8 cellular contexts compared by ENCODE assay signal in the genomic region with DNA sequence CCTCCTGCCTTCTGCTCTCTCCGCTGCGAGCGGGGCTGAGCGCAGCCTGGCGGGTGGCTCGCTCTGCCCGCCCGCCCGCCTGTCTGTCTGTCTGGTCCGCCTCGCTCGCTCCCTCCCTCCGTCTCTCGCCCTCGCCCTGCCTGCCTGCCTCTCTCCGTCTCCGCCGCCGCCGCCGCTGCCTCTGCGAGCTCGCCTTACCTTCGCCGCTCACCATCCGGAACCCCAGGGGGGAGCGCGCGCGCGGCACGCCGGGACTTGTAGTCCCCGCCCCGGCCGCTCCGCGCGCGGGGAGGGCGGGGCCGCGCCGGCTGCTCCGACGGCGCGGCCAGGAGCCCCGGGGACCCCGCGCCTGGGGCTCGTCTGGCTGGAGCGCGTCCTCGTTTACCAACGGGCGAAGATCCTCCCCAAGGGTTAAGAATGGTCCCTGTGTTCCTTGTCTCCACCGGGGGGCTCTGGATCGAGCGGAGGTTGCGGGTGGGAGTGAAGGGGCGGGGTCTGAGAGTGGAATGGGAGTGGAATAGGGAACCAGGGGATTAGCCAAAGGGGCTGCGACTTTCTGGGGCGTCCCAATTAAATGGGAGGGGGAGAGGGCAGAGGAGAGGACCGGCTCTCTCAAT. TPM values are rescaled to one million over a fixed set of nuclear protein-coding genes. Genes with fewer than 3 reads are reported as not detected.
A peak's percentile ranks its signal among the peaks of the same experiment; 100 is the strongest.
DNase-seq lines count a peak whose midpoint lies in the region; ATAC-seq, FAIRE-seq and TF ChIP-seq lines count a peak whose summit lies in the region.

A gene with protein sequence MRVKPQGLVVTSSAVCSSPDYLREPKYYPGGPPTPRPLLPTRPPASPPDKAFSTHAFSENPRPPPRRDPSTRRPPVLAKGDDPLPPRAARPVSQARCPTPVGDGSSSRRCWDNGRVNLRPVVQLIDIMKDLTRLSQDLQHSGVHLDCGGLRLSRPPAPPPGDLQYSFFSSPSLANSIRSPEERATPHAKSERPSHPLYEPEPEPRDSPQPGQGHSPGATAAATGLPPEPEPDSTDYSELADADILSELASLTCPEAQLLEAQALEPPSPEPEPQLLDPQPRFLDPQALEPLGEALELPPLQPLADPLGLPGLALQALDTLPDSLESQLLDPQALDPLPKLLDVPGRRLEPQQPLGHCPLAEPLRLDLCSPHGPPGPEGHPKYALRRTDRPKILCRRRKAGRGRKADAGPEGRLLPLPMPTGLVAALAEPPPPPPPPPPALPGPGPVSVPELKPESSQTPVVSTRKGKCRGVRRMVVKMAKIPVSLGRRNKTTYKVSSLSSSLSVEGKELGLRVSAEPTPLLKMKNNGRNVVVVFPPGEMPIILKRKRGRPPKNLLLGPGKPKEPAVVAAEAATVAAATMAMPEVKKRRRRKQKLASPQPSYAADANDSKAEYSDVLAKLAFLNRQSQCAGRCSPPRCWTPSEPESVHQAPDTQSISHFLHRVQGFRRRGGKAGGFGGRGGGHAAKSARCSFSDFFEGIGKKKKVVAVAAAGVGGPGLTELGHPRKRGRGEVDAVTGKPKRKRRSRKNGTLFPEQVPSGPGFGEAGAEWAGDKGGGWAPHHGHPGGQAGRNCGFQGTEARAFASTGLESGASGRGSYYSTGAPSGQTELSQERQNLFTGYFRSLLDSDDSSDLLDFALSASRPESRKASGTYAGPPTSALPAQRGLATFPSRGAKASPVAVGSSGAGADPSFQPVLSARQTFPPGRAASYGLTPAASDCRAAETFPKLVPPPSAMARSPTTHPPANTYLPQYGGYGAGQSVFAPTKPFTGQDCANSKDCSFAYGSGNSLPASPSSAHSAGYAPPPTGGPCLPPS (N-terminal part only) (minus strand): TSS at position 183 of the 617 bp plus-strand sequence. CDS start 52,029 bp downstream, outside the sequence.

- peak within 1 kb of the TSS; percentile 89 for H3K4me3 ChIP-seq in coronary artery

- peak; percentile 55 for ATAC-seq in HG03432 (IDR thresholded peaks at IDR 0.05; ENCODE audit: unreplicated experiment)
- ATAC-seq in left lobe of liver, result peak; percentile 75
- no peak for ATAC-seq in GM21367 (IDR thresholded peaks at IDR 0.05; ENCODE audit: unreplicated experiment)

- H3K27ac ChIP-seq in coronary artery, result peak within 1 kb of the TSS; percentile 95 to 98

- peak; percentile 70 for FAIRE-seq in GM18507 (lab: Jason Lieb, UNC)

- DNase-seq in GM18507 (ENCODE audit: extremely low spot score, insufficient read length, low read depth) (peak; percentile 80), NCI-H748 treated with DMSO at 0.1 percent for 48 hours (lab: John Stamatoyannopoulos, UW) (peak; percentile 54), coronary artery (ENCODE audit: low spot score) (peak; percentile 94), left lobe of liver (ENCODE audit: low spot score) (peak; percentile 91)
- DNase-seq in activated CD4-positive, alpha-beta T cell treated with anti-CD3 and anti-CD28 coated beads, Interleukin-2, amount 50 U/mL, for 1 hour, result peak; percentile 92
- DNase-seq in stimulated activated CD4-positive, alpha-beta T cell treated with anti-CD3 and anti-CD28 coated beads, Interleukin-1b, Interleukin-23, amount 100 ng/mL, for 4 hours (ENCODE audit: low read depth in 2 of 2), result peak; percentile 82 to 87

- TF ChIP-seq CTCF in coronary artery (IDR thresholded peaks at IDR 0.05), result no peak

RNA-seq across cellular contexts. Expression of the gene that starts here (rescaled TPM):
- total RNA-seq in left lobe of liver, result 20.0 TPM
